ENCODE assay signal across 8 cellular contexts in the genomic region with DNA sequence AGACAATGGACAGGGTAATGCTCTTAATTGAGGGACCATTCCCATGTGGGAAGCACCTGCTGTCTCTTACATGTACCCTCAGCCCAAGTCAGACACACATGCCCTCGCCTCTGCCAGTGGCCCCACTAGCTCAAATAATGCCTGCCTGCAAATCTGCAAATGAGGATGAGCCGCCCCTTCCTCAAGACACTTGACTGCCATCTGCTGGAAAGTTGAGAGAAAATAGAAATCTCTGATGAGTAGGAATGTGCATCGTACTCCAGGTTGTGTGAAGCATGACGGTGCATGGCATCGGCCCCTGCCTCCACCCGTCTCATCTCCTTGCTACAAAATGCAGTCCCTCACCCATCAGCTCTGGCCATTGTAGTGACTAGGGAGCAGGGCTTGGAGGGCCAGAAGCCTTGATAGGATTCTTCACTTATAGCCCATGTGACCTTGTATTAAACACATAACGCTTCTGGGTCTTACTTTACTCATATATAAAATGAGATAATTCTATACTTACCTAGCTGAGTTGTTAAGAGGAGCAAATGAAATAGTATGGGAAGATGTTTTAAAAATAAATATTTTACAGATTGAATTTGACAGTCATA. TPM values are rescaled to one million over a fixed set of nuclear protein-coding genes. Genes with fewer than 3 reads are reported as not detected.
DNase-seq lines count a peak whose midpoint lies in the region; ATAC-seq, FAIRE-seq and TF ChIP-seq lines count a peak whose summit lies in the region.

No MANE protein-coding gene starts in this region.

- peak in 1 of 2 experiments; percentile 36 for DNase-seq in HL-60 (ENCODE audit: low read depth in 1 of 2, low spot score in 1 of 2)
- no peak for DNase-seq in Peyer's patch
- DNase-seq in H1 (ENCODE audit: low read depth in 1 of 2, low spot score in 2 of 2) = no peak
- no peak for DNase-seq in pancreas
- no peak for DNase-seq in NCI-H128 (lab: John Stamatoyannopoulos, UW; ENCODE audit: unreplicated experiment)
- DNase-seq in middle frontal gyrus (ENCODE audit: extremely low spot score, low spot score) = no peak

- H3K14ac ChIP-seq in H1 (ENCODE audit: insufficient read length) = no peak overlapping the region

- H3K9ac ChIP-seq in H1 (replicated peaks in 1 of 4; ENCODE audit: extremely low read depth in 1 of 4, low read depth in 3 of 4, low read length in 3 of 4) = no peak overlapping the region

- H2AK5ac ChIP-seq in H1 (ENCODE audit: low read depth, low read length) = no peak overlapping the region

- H3K79me1 ChIP-seq in H1 (ENCODE audit: low read depth, low read length) = no peaks in the 10 kb centered on the region

- no peak overlapping the region for H3K56ac ChIP-seq in H1 (replicated peaks; ENCODE audit: insufficient read length, low read depth, low read length)

- no peak overlapping the region for H3K23ac ChIP-seq in H1 (ENCODE audit: insufficient read length)

- H3K79me2 ChIP-seq in DOHH2 (ENCODE audit: control insufficient read depth, low read length) (no peaks in the 10 kb centered on the region), H1 (ENCODE audit: control insufficient read depth in 1 of 2, insufficient read depth in 2 of 2, low read length in 2 of 2) (no peaks in the 10 kb centered on the region)

- no peak overlapping the region for H3K27ac ChIP-seq in DOHH2 (ENCODE audit: low read depth, low read length)
- H3K27ac ChIP-seq in HL-60 (replicated peaks) = no peak overlapping the region
- no peak overlapping the region for H3K27ac ChIP-seq in Peyer's patch
- H3K27ac ChIP-seq in H1 (ENCODE audit: low read depth, low read length) = no peak overlapping the region
- no peak overlapping the region for H3K27ac ChIP-seq in pancreas

- POLR2A ChIA-PET in H1 (lab: Charles Lee; ENCODE audit: partially characterized antibody) = interaction anchor here (0.7 to 0.8 kb wide), 2 partner anchors 19 to 160 kb away, joined by 3 read pairs; a partner anchor contains a TSS

- H3K23me2 ChIP-seq in H1 (ENCODE audit: low read depth, low read length) = no peaks in the 10 kb centered on the region

- H3K4ac ChIP-seq in H1 (replicated peaks; ENCODE audit: insufficient read length, low read depth, low read length) = no peak overlapping the region

- no peak overlapping the region; the same call in 1 of the 2 replicates for H3K18ac ChIP-seq in H1 (ENCODE audit: extremely low read depth, low read length)

- no peak overlapping the region for H4K91ac ChIP-seq in H1 (replicated peaks; ENCODE audit: insufficient read length, low read length)

- H3F3A ChIP-seq in DOHH2 (ENCODE audit: control insufficient read depth, insufficient read depth) = no peaks in the 10 kb centered on the region

- H2BK20ac ChIP-seq in H1 (ENCODE audit: low read length) = no peak overlapping the region

- 0 out of 2 replicates have a peak overlapping the region, but pooled peaks have one; percentile 18 for H2AFZ ChIP-seq in H1 (ENCODE audit: low read length)

- no peaks in the 10 kb centered on the region for H3K9me2 ChIP-seq in DOHH2 (replicated peaks; ENCODE audit: control insufficient read depth, low read length)

- no peak overlapping the region for H3K4me3 ChIP-seq in DOHH2 (ENCODE audit: low read length)
- H3K4me3 ChIP-seq in HL-60 (replicated peaks; ENCODE audit: insufficient read depth, low read length) = no peak overlapping the region
- no peak overlapping the region for H3K4me3 ChIP-seq in Peyer's patch
- no peak overlapping the region for H3K4me3 ChIP-seq in H1 (ENCODE audit: extremely low read depth in 1 of 4, insufficient read depth in 2 of 4, low read depth in 3 of 4, low read length in 4 of 4)
- H3K4me3 ChIP-seq in pancreas = no peak overlapping the region

- no peak overlapping the region for H4K5ac ChIP-seq in H1 (ENCODE audit: insufficient read length, low read depth, low read length)

- peak; percentile 57 for TF ChIP-seq CTCF in DOHH2 (IDR thresholded peaks at IDR 0.05; ENCODE audit: low read depth, low read length, poor library complexity, severe bottlenecking)
- peak; percentile 9 for TF ChIP-seq CTCF in HL-60 (IDR thresholded peaks at IDR 0.05; ENCODE audit: insufficient read depth, low read length)
- TF ChIP-seq CTCF in Peyer's patch (IDR thresholded peaks at IDR 0.05) = peak in 4 of 6 experiments; percentile 5 to 40 (median 31)
- TF ChIP-seq CTCF in H1 (IDR thresholded peaks at IDR 0.05; ENCODE audit: control extremely low read depth in 1 of 3, insufficient read depth in 1 of 3, low read depth in 1 of 3, low read length in 3 of 3) = peak; percentile 24 to 76 (median 72)
- no peak for TF ChIP-seq CTCF in pancreas (IDR thresholded peaks at IDR 0.05)

- peak; percentile 81 for FAIRE-seq in H1 (lab: Jason Lieb, UNC)
- FAIRE-seq in pancreas (lab: Jason Lieb, UNC) = no peak

- TF ChIP-seq EP300 in H1 (IDR thresholded peaks at IDR 0.05; ENCODE audit: borderline replicate concordance in 1 of 2, low read depth in 2 of 2, low read length in 2 of 2) = no peak

- TF ChIP-seq POLR2A in Peyer's patch (IDR thresholded peaks at IDR 0.05) (no peak), H1 (IDR thresholded peaks at IDR 0.05; ENCODE audit: control extremely low read depth in 1 of 2, low read depth in 2 of 2, low read length in 2 of 2) (no peak)

- H3K4me1 ChIP-seq in DOHH2 (ENCODE audit: control insufficient read depth, low read length) = no peaks in the 10 kb centered on the region
- H3K4me1 ChIP-seq in Peyer's patch = no peaks in the 10 kb centered on the region
- H3K4me1 ChIP-seq in H1 (replicated peaks in 1 of 4; ENCODE audit: control insufficient read depth in 3 of 4, insufficient read depth in 4 of 4, low read length in 3 of 4) = peaks cover 0 to 14% (median 4%) of the 10 kb centered on the region in 4 experiments; a peak in 3 of 7 replicates
- no peaks in the 10 kb centered on the region for H3K4me1 ChIP-seq in pancreas

- peak; percentile 86 for TF ChIP-seq RAD21 in H1 (IDR thresholded peaks at IDR 0.05 in 1 of 2, conservative IDR thresholded peaks at IDR 0.05 in 1 of 2; ENCODE audit: low read depth in 2 of 2, low read length in 2 of 2)

- H3K27me3 ChIP-seq in DOHH2 (ENCODE audit: control insufficient read depth, low read length) (peaks cover 16% of the 10 kb centered on the region), HL-60 (ENCODE audit: insufficient read depth, poor library complexity, severe bottlenecking) (peaks cover 2% of the 10 kb centered on the region), Peyer's patch (no peaks in the 10 kb centered on the region), H1 (replicated peaks in 1 of 4; ENCODE audit: control insufficient read depth in 3 of 4, extremely low read depth in 1 of 4, insufficient read depth in 3 of 4, low read length in 3 of 4) (peaks cover 0 to 18% (median 6%) of the 10 kb centered on the region in 4 experiments; a peak in 4 of 7 replicates), pancreas (peaks cover 0 to 15% (median 0%) of the 10 kb centered on the region in 4 donors)

- no peak overlapping the region for H2BK120ac ChIP-seq in H1 (replicated peaks; ENCODE audit: low read depth, low read length)

- peak overlapping the region; percentile 80; the same call in 1 of the 2 replicates for H2BK12ac ChIP-seq in H1 (ENCODE audit: low read depth, low read length)

- H3K9me3 ChIP-seq in DOHH2 (ENCODE audit: control insufficient read depth, insufficient read depth, low read length) = no peaks in the 10 kb centered on the region
- no peaks in the 10 kb centered on the region for H3K9me3 ChIP-seq in Peyer's patch
- no peaks in the 10 kb centered on the region for H3K9me3 ChIP-seq in H1 (ENCODE audit: insufficient read depth in 2 of 2, low read depth in 1 of 2, low read length in 1 of 2)
- H3K9me3 ChIP-seq in pancreas = no peaks in the 10 kb centered on the region

- intact Hi-C loops in pancreas (cut with DNase I) = loop anchor here in 1 of 3 donors (10.0 kb wide), 1 partner anchor 131 kb away; no protein-coding TSS in a partner anchor

- no peak overlapping the region for H2BK15ac ChIP-seq in H1 (ENCODE audit: low read length)

- peak in 3 of 4 donors; percentile 24 to 54 (median 52) for ATAC-seq in pancreas
- ATAC-seq in GM18867 (IDR thresholded peaks at IDR 0.05; ENCODE audit: unreplicated experiment) = no peak

- H3K36me3 ChIP-seq in DOHH2 (ENCODE audit: control insufficient read depth, low read length) (no peaks in the 10 kb centered on the region), Peyer's patch (no peaks in the 10 kb centered on the region), H1 (ENCODE audit: control insufficient read depth in 2 of 4, insufficient read depth in 4 of 4, low read length in 3 of 4) (no peaks in the 10 kb centered on the region), pancreas (no peaks in the 10 kb centered on the region)

- H4K20me1 ChIP-seq in DOHH2 (ENCODE audit: control insufficient read depth, insufficient read depth, low read depth, low read length) (no peaks in the 10 kb centered on the region), H1 (replicated peaks in 1 of 2; ENCODE audit: control insufficient read depth in 1 of 2, insufficient read depth in 2 of 2, low read length in 2 of 2) (peaks cover 0 to 1% of the 10 kb centered on the region in 2 experiments)

- CTCF ChIA-PET in H1 (lab: Charles Lee; ENCODE audit: partially characterized antibody) = interaction anchor here (0.6 to 14.0 kb wide), 50 partner anchors 10 to 953 kb away, joined by 3 to 506 read pairs (median 4); a partner anchor contains a TSS

- H3K4me2 ChIP-seq in DOHH2 (ENCODE audit: low read length) (no peak overlapping the region), H1 (ENCODE audit: insufficient read depth in 1 of 2, low read depth in 2 of 2, low read length in 2 of 2) (no peak overlapping the region)

- no peak overlapping the region for H4K8ac ChIP-seq in H1 (ENCODE audit: extremely low read depth, insufficient read depth, low read length)

- 37% methylated on average over 7 of the region's 7 CpGs; no CpG with 5 or more reads in 1 of the 2 experiments for WGBS in H1 (ENCODE audit: extremely low coverage in 1 of 2, insufficient coverage in 1 of 2, insufficient read length in 1 of 2, insufficient replicate concordance in 2 of 2, low coverage in 1 of 2, low lambda C conversion rate in 2 of 2, missing lambda C conversion rate in 1 of 2), 2 experiments
- 7 to 11% methylated on average over 7 of the region's 7 CpGs for WGBS in pancreas, 2 donors

- H2BK5ac ChIP-seq in H1 (ENCODE audit: low read depth, low read length) = no peak overlapping the region

TF ChIP-seq in H1, 55 proteins besides CTCF, POLR2A, EP300 and RAD21 (continues in another document):
- TF ChIP-seq TEAD4 (IDR thresholded peaks at IDR 0.05; ENCODE audit: low read depth, low read length) = peak; percentile 47; the same call in 1 of the 2 replicates

RNA-seq across cellular contexts. Expression of a gene that starts 6.3 kb away (rescaled TPM):
- total RNA-seq in Peyer's patch (under 1 TPM in 1 of 4 donors, not detected in 3; 0.13 TPM), pancreas (under 1 TPM in 5 of 6 donors, not detected in 1; 0.09 to 0.39 (median 0.28) TPM)
- 11.4 and 16.5 TPM in 2 replicates for total RNA-seq in H1 (2021; fragmentation: NEBNext Ultra II Directional; extraction: Animal tissue kit (Norgen Biotek cat#: 25700))
- polyA plus RNA-seq in H1 (2011; rRNA removed) (4.8 and 6.8 TPM in 2 replicates), pancreas (under 1 TPM; 0.07 to 0.19 TPM)
- 4.0 TPM for polyA plus RNA-seq in H1 (2011; cell fraction: cytosol; rRNA removed)
- 14.7 TPM for polyA plus RNA-seq in H1 (2011; cell fraction: nucleus; rRNA removed)
- polyA plus RNA-seq in H1 (2012, experiment 1 of 2) = 4.1 to 5.5 TPM (median 4.6 TPM) in 4 replicates
- 2.6 TPM for polyA plus RNA-seq in H1 (2012, experiment 2 of 2)
- 5.3 TPM for polyA plus RNA-seq in H1 (2013, experiment 1 of 2)
- polyA plus RNA-seq in H1 (2013, experiment 2 of 2) = 5.8 TPM
- 12.6 and 14.0 TPM in 2 replicates for polyA minus RNA-seq in H1 (2011; rRNA and poly(A)+ RNA removed)
- polyA minus RNA-seq in H1 (2011; cell fraction: cytosol; rRNA and poly(A)+ RNA removed) = 5.4 TPM
- polyA minus RNA-seq in H1 (2011; cell fraction: nucleus; rRNA and poly(A)+ RNA removed) = 14.3 TPM

Comparison
In these comparisons a context has a peak if more than half of its experiments do, and no peak if none do; other contexts are left out.
1. CTCF ChIP-seq: peak in DOHH2 (single experiment), HL-60 (single experiment), Peyer's patch (4 of 6) and H1 (3 of 3); none in pancreas (0 of 4).